Comparison of ENCODE assay signal across 8 cellular contexts in the genomic region with DNA sequence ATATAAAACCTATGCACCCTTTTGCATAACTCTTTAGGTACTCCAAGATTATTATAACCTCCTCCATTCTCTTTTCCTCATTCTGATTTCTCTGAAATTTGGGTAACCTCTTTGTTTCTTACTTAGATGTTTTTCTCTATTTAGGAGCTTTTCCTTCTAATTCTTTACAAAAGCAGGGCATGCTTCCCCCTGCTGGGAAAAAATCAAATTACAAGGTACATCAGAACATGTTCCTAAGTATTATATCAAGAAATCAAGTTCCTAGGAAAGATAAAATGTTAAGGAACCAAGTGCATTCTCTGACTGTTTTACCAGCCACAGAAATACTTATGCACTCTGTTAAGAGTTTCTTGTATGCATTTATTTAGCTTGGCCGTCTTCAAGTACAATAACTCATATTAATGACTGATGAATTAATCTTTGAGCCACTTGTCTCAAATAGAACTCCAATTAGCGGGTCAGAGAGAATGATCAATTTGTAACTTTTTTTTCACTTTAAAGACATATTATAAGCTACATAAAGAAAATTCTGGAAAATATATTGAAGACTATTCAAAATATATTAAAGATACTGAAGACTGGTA. TPM values are rescaled to one million over a fixed set of nuclear protein-coding genes. Genes with fewer than 3 reads are reported as not detected.
A peak's percentile ranks its signal among the peaks of the same experiment; 100 is the strongest.
DNase-seq lines count a peak whose midpoint lies in the region; ATAC-seq, FAIRE-seq and TF ChIP-seq lines count a peak whose summit lies in the region.

No MANE protein-coding gene starts in this region.

- TF ChIP-seq CTCF in left ventricle myocardium inferior (IDR thresholded peaks at IDR 0.05; ENCODE audit: borderline replicate concordance): peak; percentile 48

- no peaks in the 10 kb centered on the region for H3K9me3 ChIP-seq in left ventricle myocardium inferior (replicated peaks)

- peak; percentile 37 for FAIRE-seq in frontal cortex (lab: Jason Lieb, UNC)

- H3K4me1 ChIP-seq in left ventricle myocardium inferior: peaks cover 12% of the 10 kb centered on the region

- no peak overlapping the region for H3K4me3 ChIP-seq in left ventricle myocardium inferior

- no peak for ATAC-seq in HG02981 (IDR thresholded peaks at IDR 0.05; ENCODE audit: unreplicated experiment)

- intact Hi-C loops in left ventricle myocardium inferior (cut with micrococcal nuclease) (no loop called here), cardiac septum (cut with DNase I) (no loop called here)

- no peaks in the 10 kb centered on the region for H3K36me3 ChIP-seq in left ventricle myocardium inferior

- H3K27ac ChIP-seq in left ventricle myocardium inferior (replicated peaks): no peak overlapping the region

- H3K27me3 ChIP-seq in left ventricle myocardium inferior (ENCODE audit: low read depth): peaks cover 45% of the 10 kb centered on the region

- DNase-seq in left ventricle myocardium inferior: no peak
- DNase-seq in cardiac septum (ENCODE audit: low spot score): no peak
- DNase-seq in RKO (ENCODE audit: low spot score): peak; percentile 50
- DNase-seq in frontal cortex (ENCODE audit: low spot score in 2 of 2): no peak
- peak; percentile 9 for DNase-seq in stromal cell of bone marrow (ENCODE audit: low read depth)
- no peak for DNase-seq in activated CD4-positive, alpha-beta T cell treated with anti-CD3 and anti-CD28 coated beads, Interleukin-2, amount 50 U/mL, for 4 hours
- DNase-seq in activated T-cell treated with anti-CD3 and anti-CD28 coated beads, Interleukin-2, amount 50 U/mL, for 1 hour: no peak

RNA-seq across cellular contexts. Expression of gene KHDRBS2, which starts 2.1 kb away (rescaled TPM):
- total RNA-seq in left ventricle myocardium inferior (not detected), cardiac septum (0.16 TPM), frontal cortex (62.4 TPM)

Comparison
In these comparisons a context has a peak if more than half of its experiments do, and no peak if none do; other contexts are left out.
1. DNase-seq: peak in RKO (single experiment) and stromal cell of bone marrow (single experiment); none in left ventricle myocardium inferior (single experiment), cardiac septum (single experiment), frontal cortex (0 of 2), activated CD4-positive, alpha-beta T cell treated with anti-CD3 and anti-CD28 coated beads, Interleukin-2, amount 50 U/mL, for 4 hours (0 of 2) and activated T-cell treated with anti-CD3 and anti-CD28 coated beads, Interleukin-2, amount 50 U/mL, for 1 hour (single experiment).
2. RNA of gene KHDRBS2, which starts 2.1 kb away (total RNA-seq): 62.4 TPM in frontal cortex (single experiment); 0.16 TPM in cardiac septum (single experiment) and not detected in left ventricle myocardium inferior (single experiment); every median in the first group is over 10 times any median in the second.